9 cellular contexts compared by ENCODE assay signal in genomic region chr11:128715691-128716153, GRCh38. TPM values are rescaled to one million over a fixed set of nuclear protein-coding genes. Genes with fewer than 3 reads are reported as not detected.
DNase-seq lines count a peak whose midpoint lies in the region; ATAC-seq and TF ChIP-seq lines count a peak whose summit lies in the region.
"Had no signal": no experiment of that assay in that cellular context is flagged by ENCODE, and none has a peak within 500 bp of the region (broad histone marks: within the 10 kb centered on the region; RNA-seq: fewer than 3 reads in every experiment).

No MANE protein-coding gene starts in this region.

- H3K27me3 ChIP-seq in tibial artery (peaks cover 0 to 2% of the 10 kb centered on the region in 2 donors), Caco-2 (replicated peaks; ENCODE audit: control insufficient read depth, insufficient read depth, low read length) (no peaks in the 10 kb centered on the region; the same call in 1 of the 2 replicates)

- H3K27me3 Mint-ChIP-seq in activated CD4-positive, alpha-beta T cell treated with anti-CD3 and anti-CD28 coated beads, Interleukin-2, amount 10 ng/mL, durations not matched to agents 24 days and 14 days = no peaks in the 10 kb centered on the region
- no peaks in the 10 kb centered on the region for H3K27me3 Mint-ChIP-seq in activated T-helper 2 cell treated with anti-CD3 and anti-CD28 coated beads, Interferon-gamma antibody, Interleukin-2, Interleukin-4, amounts not matched to agents 10 μg/mL and 5 μg/mL and 100 μg/mL, durations not matched to agents 14 hours and 24 hours and 36 hours (ENCODE audit: low read depth)
- H3K27me3 Mint-ChIP-seq in Caco-2 (ENCODE audit: insufficient read depth, unreplicated experiment) = peaks cover 3% of the 10 kb centered on the region

- peak overlapping the region; percentile 25 to 43 for H3K27ac ChIP-seq in tibial artery
- H3K27ac ChIP-seq: C4-2B had no signal

- H3K36me3 Mint-ChIP-seq in activated CD4-positive, alpha-beta T cell treated with anti-CD3 and anti-CD28 coated beads, Interleukin-2, amount 10 ng/mL, durations not matched to agents 24 days and 14 days (ENCODE audit: low read depth) = peaks cover 23% of the 10 kb centered on the region
- H3K36me3 Mint-ChIP-seq in activated T-helper 2 cell treated with anti-CD3 and anti-CD28 coated beads, Interferon-gamma antibody, Interleukin-2, Interleukin-4, amounts not matched to agents 10 μg/mL and 5 μg/mL and 100 μg/mL, durations not matched to agents 14 hours and 24 hours and 36 hours (ENCODE audit: low read depth) = peaks cover 24% of the 10 kb centered on the region
- H3K36me3 Mint-ChIP-seq in Caco-2 (ENCODE audit: insufficient read depth, unreplicated experiment) = no peaks in the 10 kb centered on the region

- H3K36me3 ChIP-seq in tibial artery (no peaks in the 10 kb centered on the region), Caco-2 (ENCODE audit: control insufficient read depth, insufficient read depth, low read length) (no peaks in the 10 kb centered on the region)

- ATAC-seq in GM21786 (IDR thresholded peaks at IDR 0.05; ENCODE audit: unreplicated experiment) = no peak

- H3K9me3 Mint-ChIP-seq in activated CD4-positive, alpha-beta T cell treated with anti-CD3 and anti-CD28 coated beads, Interleukin-2, amount 10 ng/mL, durations not matched to agents 24 days and 14 days = peaks cover 9% of the 10 kb centered on the region
- peaks cover 4% of the 10 kb centered on the region for H3K9me3 Mint-ChIP-seq in activated T-helper 2 cell treated with anti-CD3 and anti-CD28 coated beads, Interferon-gamma antibody, Interleukin-2, Interleukin-4, amounts not matched to agents 10 μg/mL and 5 μg/mL and 100 μg/mL, durations not matched to agents 14 hours and 24 hours and 36 hours
- no peaks in the 10 kb centered on the region for H3K9me3 Mint-ChIP-seq in Caco-2 (ENCODE audit: unreplicated experiment)

- no TSS peak for BruUV-seq in Caco-2 (replicated peaks; lab: Mats Ljungman, UMichigan)

- TF ChIP-seq CTCF in tibial artery (IDR thresholded peaks at IDR 0.05) (no peak), Caco-2 (IDR thresholded peaks at IDR 0.05; ENCODE audit: insufficient read depth in 1 of 2, low read depth in 1 of 2, low read length in 1 of 2, severe bottlenecking in 1 of 2, unreplicated experiment in 1 of 2) (no peak)

- no peak for DNase-seq in activated CD4-positive, alpha-beta T cell treated with anti-CD3 and anti-CD28 coated beads, Interleukin-2, amount 10 ng/mL, durations not matched to agents 24 days and 14 days
- DNase-seq in activated CD4-positive, alpha-beta T cell treated with anti-CD3 and anti-CD28 coated beads for 4 hours = no peak
- no peak for DNase-seq in activated T-helper 2 cell treated with anti-CD3 and anti-CD28 coated beads, Interferon-gamma antibody, Interleukin-2, Interleukin-4, amounts not matched to agents 10 μg/mL and 5 μg/mL and 100 μg/mL, durations not matched to agents 14 hours and 24 hours and 36 hours (ENCODE audit: low spot score)
- peak; percentile 67 for DNase-seq in iris pigment epithelial cell (ENCODE audit: low read depth)
- DNase-seq in tibial artery = no peak
- no peak for DNase-seq in RPMI8226
- DNase-seq in Caco-2 = no peak

- H3K4me1 ChIP-seq in tibial artery (peaks cover 0 to 31% (median 7%) of the 10 kb centered on the region in 4 donors), Caco-2 (no peaks in the 10 kb centered on the region)

- CTCF ChIA-PET in Caco-2 (lab: Charles Lee) = no interaction called here

- POLR2A ChIA-PET in Caco-2 (lab: Charles Lee) = no interaction called here

- H3K9me3 ChIP-seq in tibial artery (no peaks in the 10 kb centered on the region), Caco-2 (no peaks in the 10 kb centered on the region)

- H3K4me3 ChIP-seq in tibial artery = no peak overlapping the region
- no peak overlapping the region for H3K4me3 ChIP-seq in Caco-2 (ENCODE audit: low read depth, low read length)

- intact Hi-C loops in activated CD4-positive, alpha-beta T cell treated with anti-CD3 and anti-CD28 coated beads, Interleukin-2, amount 10 ng/mL, durations not matched to agents 24 days and 14 days (cut with micrococcal nuclease) = loop anchor here (1.0 to 2.0 kb wide), 3 partner anchors 19 to 41 kb away; no protein-coding TSS in a partner anchor
- intact Hi-C loops in activated T-helper 2 cell treated with anti-CD3 and anti-CD28 coated beads, Interferon-gamma antibody, Interleukin-2, Interleukin-4, amounts not matched to agents 10 μg/mL and 5 μg/mL and 100 μg/mL, durations not matched to agents 14 hours and 24 hours and 36 hours (cut with micrococcal nuclease) = loop anchor here (1.0 to 5.0 kb wide), 2 partner anchors 21 to 42 kb away; no protein-coding TSS in a partner anchor
- intact Hi-C loops in tibial artery (cut with DNase I; ENCODE audit: low total_unique reads) = no loop called here
- intact Hi-C loops in Caco-2 (cut with micrococcal nuclease; ENCODE audit: unreplicated experiment) = no loop called here

- H3K27ac Mint-ChIP-seq in activated CD4-positive, alpha-beta T cell treated with anti-CD3 and anti-CD28 coated beads, Interleukin-2, amount 10 ng/mL, durations not matched to agents 24 days and 14 days = peak overlapping the region; percentile 93
- H3K27ac Mint-ChIP-seq in activated T-helper 2 cell treated with anti-CD3 and anti-CD28 coated beads, Interferon-gamma antibody, Interleukin-2, Interleukin-4, amounts not matched to agents 10 μg/mL and 5 μg/mL and 100 μg/mL, durations not matched to agents 14 hours and 24 hours and 36 hours = peak overlapping the region; percentile 81
- H3K27ac Mint-ChIP-seq in Caco-2 (ENCODE audit: unreplicated experiment) = no peak overlapping the region

- peaks cover 82% of the 10 kb centered on the region for H3K4me1 Mint-ChIP-seq in activated CD4-positive, alpha-beta T cell treated with anti-CD3 and anti-CD28 coated beads, Interleukin-2, amount 10 ng/mL, durations not matched to agents 24 days and 14 days
- peaks cover 83% of the 10 kb centered on the region for H3K4me1 Mint-ChIP-seq in activated T-helper 2 cell treated with anti-CD3 and anti-CD28 coated beads, Interferon-gamma antibody, Interleukin-2, Interleukin-4, amounts not matched to agents 10 μg/mL and 5 μg/mL and 100 μg/mL, durations not matched to agents 14 hours and 24 hours and 36 hours (ENCODE audit: low read depth)
- H3K4me1 Mint-ChIP-seq in Caco-2 (ENCODE audit: low read depth, unreplicated experiment) = no peaks in the 10 kb centered on the region

- H3K4me3 Mint-ChIP-seq in activated CD4-positive, alpha-beta T cell treated with anti-CD3 and anti-CD28 coated beads, Interleukin-2, amount 10 ng/mL, durations not matched to agents 24 days and 14 days = peak overlapping the region; percentile 68
- peak overlapping the region; percentile 58 for H3K4me3 Mint-ChIP-seq in activated T-helper 2 cell treated with anti-CD3 and anti-CD28 coated beads, Interferon-gamma antibody, Interleukin-2, Interleukin-4, amounts not matched to agents 10 μg/mL and 5 μg/mL and 100 μg/mL, durations not matched to agents 14 hours and 24 hours and 36 hours (ENCODE audit: low read depth)
- H3K4me3 Mint-ChIP-seq in Caco-2 (ENCODE audit: unreplicated experiment) = no peak overlapping the region

RNA-seq across cellular contexts. Expression of gene FLI1, which starts 21.9 kb away (rescaled TPM):
- total RNA-seq in activated CD4-positive, alpha-beta T cell treated with anti-CD3 and anti-CD28 coated beads, Interleukin-2, amount 10 ng/mL, durations not matched to agents 24 days and 14 days = 35.3 and 36.5 TPM in 2 replicates
- total RNA-seq in activated T-helper 2 cell treated with anti-CD3 and anti-CD28 coated beads, Interferon-gamma antibody, Interleukin-2, Interleukin-4, amounts not matched to agents 10 μg/mL and 5 μg/mL and 100 μg/mL, durations not matched to agents 14 hours and 24 hours and 36 hours = 38.1 and 38.3 TPM in 2 replicates
- not detected in 2 replicates for total RNA-seq in Caco-2 (2022)

Comparison
In these comparisons a context has a peak if more than half of its experiments do, and no peak if none do; other contexts are left out.
1. RNA of gene FLI1, which starts 21.9 kb away (total RNA-seq): 38.1 to 38.3 TPM in activated T-helper 2 cell treated with anti-CD3 and anti-CD28 coated beads, Interferon-gamma antibody, Interleukin-2, Interleukin-4, amounts not matched to agents 10 μg/mL and 5 μg/mL and 100 μg/mL, durations not matched to agents 14 hours and 24 hours and 36 hours and 35.3 to 36.5 TPM in activated CD4-positive, alpha-beta T cell treated with anti-CD3 and anti-CD28 coated beads, Interleukin-2, amount 10 ng/mL, durations not matched to agents 24 days and 14 days; not detected in Caco-2; every median in the first group is over 10 times any median in the second.
2. intact Hi-C loops: an anchor here in activated CD4-positive, alpha-beta T cell treated with anti-CD3 and anti-CD28 coated beads, Interleukin-2, amount 10 ng/mL, durations not matched to agents 24 days and 14 days (1.0 to 2.0 kb wide) and activated T-helper 2 cell treated with anti-CD3 and anti-CD28 coated beads, Interferon-gamma antibody, Interleukin-2, Interleukin-4, amounts not matched to agents 10 μg/mL and 5 μg/mL and 100 μg/mL, durations not matched to agents 14 hours and 24 hours and 36 hours (1.0 to 5.0 kb wide); none called in tibial artery and Caco-2.